In the genomic region with DNA sequence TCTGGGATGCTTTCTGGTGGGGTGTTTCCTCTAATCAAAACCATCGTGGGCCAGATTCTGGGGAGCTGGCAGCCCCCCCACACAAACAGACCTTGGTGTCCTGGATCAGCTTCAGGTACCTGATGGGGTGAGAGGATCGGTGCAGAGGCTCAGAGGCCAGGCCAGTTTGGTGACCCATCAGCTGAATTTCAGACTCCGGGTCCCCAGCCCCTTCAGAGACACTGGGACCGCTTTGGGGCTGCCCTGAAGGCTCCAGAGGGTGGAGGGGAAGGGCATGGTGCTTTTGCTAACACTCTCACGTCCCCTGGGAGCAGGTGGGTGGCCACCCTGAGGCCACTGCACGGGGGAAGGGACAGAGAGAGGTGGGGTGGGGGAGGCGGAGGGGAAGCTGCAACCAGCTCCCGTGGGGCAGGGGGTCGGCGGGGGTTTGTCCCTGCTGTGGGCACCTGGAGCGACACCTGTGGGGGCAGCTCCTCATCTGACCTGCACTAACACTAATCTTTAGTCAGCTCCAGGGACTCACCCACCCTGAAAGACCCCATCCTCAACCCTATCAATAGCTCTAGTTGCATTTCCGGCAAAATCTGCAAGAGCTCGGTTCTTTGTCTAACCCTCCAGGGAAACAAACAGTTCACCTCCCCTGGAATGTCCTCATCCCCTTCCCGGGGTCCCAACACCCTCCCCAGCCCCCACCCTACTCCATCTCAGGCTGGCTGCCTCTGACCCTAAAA, we compare ENCODE assay signal across 14 cellular contexts.
A peak's percentile ranks its signal among the peaks of the same experiment; 100 is the strongest.
DNase-seq lines count a peak whose midpoint lies in the region; ATAC-seq, FAIRE-seq and TF ChIP-seq lines count a peak whose summit lies in the region.
"Had no signal": no experiment of that assay in that cellular context is flagged by ENCODE, and none has a peak within 500 bp of the region (broad histone marks: within the 10 kb centered on the region; RNA-seq: fewer than 3 reads in every experiment).

No MANE protein-coding gene starts in this region.

- peak overlapping the region in 6 of 10 donors; percentile 19 to 64 (median 46) for H3K4me3 Mint-ChIP-seq in naive thymus-derived CD8-positive, alpha-beta T cell

- H3K4me3 ChIP-seq in BLaER1 (no peak overlapping the region), HUES6 (ENCODE audit: low read depth, low read length) (peak overlapping the region; percentile 61), coronary artery (peak overlapping the region; percentile 37), BE2C (ENCODE audit: low read depth, low read length) (no peak overlapping the region)

- DNase-seq in coronary artery (ENCODE audit: low spot score): no peak
- DNase-seq in naive thymus-derived CD8-positive, alpha-beta T cell: no peak
- DNase-seq in BE2C: no peak
- DNase-seq in GM19239 (ENCODE audit: insufficient read length, low spot score): no peak
- DNase-seq in DMS114 treated with DMSO at 0.1 percent for 48 hours (lab: John Stamatoyannopoulos, UW; ENCODE audit: unreplicated experiment): no peak
- DNase-seq: activated effector memory CD4-positive, alpha-beta T cell treated with anti-CD3 and anti-CD28 coated beads, Interleukin-2, amount 50 U/mL, for 16 hours; C1 segment of cervical spinal cord; effector CD4-positive, alpha-beta T cell; SIG-M5 had no signal

- no peak for FAIRE-seq in GM19239 (lab: Jason Lieb, UNC)
- FAIRE-seq: TTC549 had no signal

- H3K27me3 Mint-ChIP-seq in naive thymus-derived CD8-positive, alpha-beta T cell: peaks cover 2 to 35% (median 8%) of the 10 kb centered on the region in 5 donors

- H3K4me2 ChIP-seq in BLaER1: peak overlapping the region; percentile 73

- peaks cover 50% of the 10 kb centered on the region for H3K27me3 ChIP-seq in BLaER1
- peaks cover 46% of the 10 kb centered on the region for H3K27me3 ChIP-seq in HUES6 (ENCODE audit: control insufficient read depth, insufficient read depth, low read length)
- H3K27me3 ChIP-seq in BE2C: peaks cover 16% of the 10 kb centered on the region

- H3K27ac Mint-ChIP-seq in naive thymus-derived CD8-positive, alpha-beta T cell: peak overlapping the region in 1 of 10 donors; percentile 48

- H3K9me3 Mint-ChIP-seq in naive thymus-derived CD8-positive, alpha-beta T cell: no peaks in the 10 kb centered on the region

- H3K4me1 ChIP-seq in BLaER1 (peaks cover 82% of the 10 kb centered on the region), HUES6 (ENCODE audit: control insufficient read depth, insufficient read depth, low read length) (peaks cover 38% of the 10 kb centered on the region), BE2C (no peaks in the 10 kb centered on the region)
- H3K4me1 ChIP-seq: prostate gland had no signal

- H3K36me3 Mint-ChIP-seq in naive thymus-derived CD8-positive, alpha-beta T cell: no peaks in the 10 kb centered on the region

- TF ChIP-seq CTCF in coronary artery (IDR thresholded peaks at IDR 0.05) (no peak), BE2C (IDR thresholded peaks at IDR 0.05; ENCODE audit: low read depth, low read length) (no peak)

- H3K36me3 ChIP-seq in BLaER1 (no peaks in the 10 kb centered on the region), HUES6 (ENCODE audit: control insufficient read depth, insufficient read depth, low read length) (no peaks in the 10 kb centered on the region), BE2C (no peaks in the 10 kb centered on the region)
- H3K36me3 ChIP-seq: prostate gland had no signal

- H4K20me1 ChIP-seq in BLaER1: peaks cover 28% of the 10 kb centered on the region

- POLR2A ChIA-PET in naive thymus-derived CD8-positive, alpha-beta T cell (lab: Charles Lee): interaction anchor here (0.6 kb wide), 1 partner anchor 173 kb away, joined by 5 read pairs; no protein-coding TSS in a partner anchor

- no peaks in the 10 kb centered on the region for H3K9me3 ChIP-seq in BLaER1
- no peaks in the 10 kb centered on the region for H3K9me3 ChIP-seq in HUES6 (ENCODE audit: control insufficient read depth, insufficient read depth, low read depth, low read length)
- H3K9me3 ChIP-seq in BE2C: no peaks in the 10 kb centered on the region
- H3K9me3 ChIP-seq: prostate gland had no signal

- no peak for ATAC-seq in naive thymus-derived CD8-positive, alpha-beta T cell
- ATAC-seq in GM18867 (IDR thresholded peaks at IDR 0.05; ENCODE audit: unreplicated experiment): no peak

- no peak overlapping the region for H3K9ac ChIP-seq in BLaER1
- H3K9ac ChIP-seq in HUES6 (ENCODE audit: low read length): no peak overlapping the region

- no peak overlapping the region for H3K27ac ChIP-seq in BLaER1
- H3K27ac ChIP-seq in HUES6 (ENCODE audit: low read depth, low read length): no peak overlapping the region
- no peak overlapping the region for H3K27ac ChIP-seq in coronary artery
- H3K27ac ChIP-seq: prostate gland had no signal

- H3K4me1 Mint-ChIP-seq in naive thymus-derived CD8-positive, alpha-beta T cell: peaks cover 30 to 70% (median 56%) of the 10 kb centered on the region in 4 donors

Comparison
In these comparisons a context has a peak if more than half of its experiments do, and no peak if none do; other contexts are left out.
1. H3K4me3 ChIP-seq: peak in HUES6 (single experiment) and coronary artery (single experiment); none in BLaER1 (single experiment) and BE2C (single experiment).